Comparison of ENCODE assay signal across 24 cellular contexts in genomic region chr5:180625791-180626660, GRCh38. TPM values are rescaled to one million over a fixed set of nuclear protein-coding genes. Genes with fewer than 3 reads are reported as not detected.
DNase-seq lines count a peak whose midpoint lies in the region; ATAC-seq, FAIRE-seq and TF ChIP-seq lines count a peak whose summit lies in the region.
"Had no signal": no experiment of that assay in that cellular context is flagged by ENCODE, and none has a peak within 500 bp of the region (broad histone marks: within the 10 kb centered on the region; RNA-seq: fewer than 3 reads in every experiment).

No MANE protein-coding gene starts in this region.

- H3K9ac ChIP-seq in BLaER1 (no peak overlapping the region), H1 (replicated peaks in 1 of 4; ENCODE audit: extremely low read depth in 1 of 4, low read depth in 3 of 4, low read length in 3 of 4) (no peak overlapping the region)

- no peak for TF ChIP-seq RAD21 in H1 (IDR thresholded peaks at IDR 0.05 in 1 of 2, conservative IDR thresholded peaks at IDR 0.05 in 1 of 2; ENCODE audit: low read depth in 2 of 2, low read length in 2 of 2)

- H3K27ac ChIP-seq in BLaER1 (0 out of 2 replicates have a peak overlapping the region, but pooled peaks have one; percentile 35), H1 (ENCODE audit: low read depth, low read length) (no peak overlapping the region)
- H3K27ac ChIP-seq: C4-2B had no signal

- WGBS in H1 (ENCODE audit: extremely low coverage in 1 of 2, insufficient coverage in 1 of 2, insufficient read length in 1 of 2, insufficient replicate concordance in 2 of 2, low coverage in 1 of 2, low lambda C conversion rate in 2 of 2, missing lambda C conversion rate in 1 of 2), 2 experiments: 88% methylated on average over 25 of the region's 25 CpGs; no CpG with 5 or more reads in 1 of the 2 experiments

- H4K91ac ChIP-seq in H1 (replicated peaks; ENCODE audit: insufficient read length, low read length): no peak overlapping the region

- no peak overlapping the region for H3K4me3 Mint-ChIP-seq in neural crest cell
- H3K4me3 Mint-ChIP-seq in stimulated activated effector memory CD8-positive, alpha-beta T cell treated with anti-CD3 and anti-CD28 coated beads, Interleukin-12 subunit alpha, Interleukin-12 subunit beta, amount 100 ng/mL, for 72 hours: no peak overlapping the region
- H3K4me3 Mint-ChIP-seq: CD4-positive, CD25-positive, alpha-beta regulatory T cell; CD8-positive, alpha-beta T cell had no signal

- H3K4me1 Mint-ChIP-seq in neural crest cell: no peaks in the 10 kb centered on the region
- peaks cover 17% of the 10 kb centered on the region for H3K4me1 Mint-ChIP-seq in stimulated activated effector memory CD8-positive, alpha-beta T cell treated with anti-CD3 and anti-CD28 coated beads, Interleukin-12 subunit alpha, Interleukin-12 subunit beta, amount 100 ng/mL, for 72 hours

- H3K4me3 ChIP-seq in BLaER1: no peak overlapping the region
- H3K4me3 ChIP-seq in H1 (ENCODE audit: extremely low read depth in 1 of 4, insufficient read depth in 2 of 4, low read depth in 3 of 4, low read length in 4 of 4): no peak overlapping the region
- H3K4me3 ChIP-seq: A549 had no signal

- H3K23me2 ChIP-seq in H1 (ENCODE audit: low read depth, low read length): no peaks in the 10 kb centered on the region

- H3K23ac ChIP-seq in H1 (ENCODE audit: insufficient read length): no peak overlapping the region

- POLR2A ChIA-PET in H1 (lab: Charles Lee; ENCODE audit: partially characterized antibody): interaction anchor here (1.6 kb wide), 1 partner anchor 12 kb away, joined by 4 read pairs; no protein-coding TSS in a partner anchor

- H2BK5ac ChIP-seq in H1 (ENCODE audit: low read depth, low read length): peak overlapping the region; percentile 35; the same call in 1 of the 2 replicates

- H4K20me1 ChIP-seq in BLaER1: no peaks in the 10 kb centered on the region
- peaks cover 0 to 2% of the 10 kb centered on the region in 2 experiments for H4K20me1 ChIP-seq in H1 (replicated peaks in 1 of 2; ENCODE audit: control insufficient read depth in 1 of 2, insufficient read depth in 2 of 2, low read length in 2 of 2)

- H3K9me3 ChIP-seq in BLaER1: no peaks in the 10 kb centered on the region
- H3K9me3 ChIP-seq in H1 (ENCODE audit: insufficient read depth in 2 of 2, low read depth in 1 of 2, low read length in 1 of 2): no peaks in the 10 kb centered on the region
- H3K9me3 ChIP-seq: A549, BE2C, Caco-2 had no signal

- H3K36me3 Mint-ChIP-seq in neural crest cell (ENCODE audit: low read depth): no peaks in the 10 kb centered on the region
- no peaks in the 10 kb centered on the region for H3K36me3 Mint-ChIP-seq in stimulated activated effector memory CD8-positive, alpha-beta T cell treated with anti-CD3 and anti-CD28 coated beads, Interleukin-12 subunit alpha, Interleukin-12 subunit beta, amount 100 ng/mL, for 72 hours
- H3K36me3 Mint-ChIP-seq: CD4-positive, CD25-positive, alpha-beta regulatory T cell; CD8-positive, alpha-beta T cell had no signal

- no peak overlapping the region for H4K5ac ChIP-seq in H1 (ENCODE audit: insufficient read length, low read depth, low read length)

- H3K4ac ChIP-seq in H1 (replicated peaks; ENCODE audit: insufficient read length, low read depth, low read length): no peak overlapping the region

- no peak overlapping the region for H3K18ac ChIP-seq in H1 (ENCODE audit: extremely low read depth, low read length)

- H3K27ac Mint-ChIP-seq in neural crest cell (ENCODE audit: unreplicated experiment): peak overlapping the region; percentile 62
- H3K27ac Mint-ChIP-seq in stimulated activated effector memory CD8-positive, alpha-beta T cell treated with anti-CD3 and anti-CD28 coated beads, Interleukin-12 subunit alpha, Interleukin-12 subunit beta, amount 100 ng/mL, for 72 hours: peak overlapping the region; percentile 67
- H3K27ac Mint-ChIP-seq: CD8-positive, alpha-beta T cell had no signal

- no peak overlapping the region for H3K56ac ChIP-seq in H1 (replicated peaks; ENCODE audit: insufficient read length, low read depth, low read length)

- no peak overlapping the region for H3K14ac ChIP-seq in H1 (ENCODE audit: insufficient read length)

- no peak overlapping the region for H2AK5ac ChIP-seq in H1 (ENCODE audit: low read depth, low read length)

- no peak overlapping the region for H2BK20ac ChIP-seq in H1 (ENCODE audit: low read length)

- H2BK120ac ChIP-seq in H1 (replicated peaks; ENCODE audit: low read depth, low read length): no peak overlapping the region

- H3K4me1 ChIP-seq in BLaER1 (peaks cover 54% of the 10 kb centered on the region), H1 (replicated peaks in 1 of 4; ENCODE audit: control insufficient read depth in 3 of 4, insufficient read depth in 4 of 4, low read length in 3 of 4) (no peaks in the 10 kb centered on the region; a peak in 2 of 7 replicates)
- H3K4me1 ChIP-seq: A549, BE2C, Caco-2 had no signal

- H3K79me2 ChIP-seq in H1 (ENCODE audit: control insufficient read depth in 1 of 2, insufficient read depth in 2 of 2, low read length in 2 of 2): no peaks in the 10 kb centered on the region

- TF ChIP-seq POLR2A in H1 (IDR thresholded peaks at IDR 0.05; ENCODE audit: control extremely low read depth in 1 of 2, low read depth in 2 of 2, low read length in 2 of 2): no peak

- H3K79me1 ChIP-seq in H1 (ENCODE audit: low read depth, low read length): no peaks in the 10 kb centered on the region

- H3K9me3 Mint-ChIP-seq in neural crest cell: no peaks in the 10 kb centered on the region
- no peaks in the 10 kb centered on the region for H3K9me3 Mint-ChIP-seq in stimulated activated effector memory CD8-positive, alpha-beta T cell treated with anti-CD3 and anti-CD28 coated beads, Interleukin-12 subunit alpha, Interleukin-12 subunit beta, amount 100 ng/mL, for 72 hours
- H3K9me3 Mint-ChIP-seq: CD4-positive, CD25-positive, alpha-beta regulatory T cell; CD8-positive, alpha-beta T cell had no signal

- no peaks in the 10 kb centered on the region for H3K27me3 Mint-ChIP-seq in neural crest cell (ENCODE audit: low read depth)
- H3K27me3 Mint-ChIP-seq: CD4-positive, CD25-positive, alpha-beta regulatory T cell had no signal

- TF ChIP-seq CTCF in H1 (IDR thresholded peaks at IDR 0.05; ENCODE audit: control extremely low read depth in 1 of 3, insufficient read depth in 1 of 3, low read depth in 1 of 3, low read length in 3 of 3) (no peak), neural crest cell (conservative IDR thresholded peaks at IDR 0.05) (no peak)

- no peak overlapping the region for H2BK15ac ChIP-seq in H1 (ENCODE audit: low read length)

- H3K27me3 ChIP-seq in BLaER1: no peaks in the 10 kb centered on the region
- no peaks in the 10 kb centered on the region; a peak in 1 of 7 replicates for H3K27me3 ChIP-seq in H1 (replicated peaks in 1 of 4; ENCODE audit: control insufficient read depth in 3 of 4, extremely low read depth in 1 of 4, insufficient read depth in 3 of 4, low read length in 3 of 4)
- H3K27me3 ChIP-seq: BE2C had no signal

- no peak for FAIRE-seq in H1 (lab: Jason Lieb, UNC)
- FAIRE-seq: A549, G401.6, GM12892 had no signal

- CTCF ChIA-PET in H1 (lab: Charles Lee; ENCODE audit: partially characterized antibody): interaction anchor here (0.9 to 2.4 kb wide), 5 partner anchors 8 to 21 kb away, joined by 3 to 16 read pairs (median 5); no protein-coding TSS in a partner anchor

- H2AFZ ChIP-seq in H1 (ENCODE audit: low read length): no peak overlapping the region

- peak overlapping the region; percentile 57; the same call in 1 of the 2 replicates for H4K8ac ChIP-seq in H1 (ENCODE audit: extremely low read depth, insufficient read depth, low read length)

- ATAC-seq in stimulated activated effector memory CD8-positive, alpha-beta T cell treated with anti-CD3 and anti-CD28 coated beads, Interleukin-12 subunit alpha, Interleukin-12 subunit beta, amount 100 ng/mL, for 72 hours: no peak
- no peak for ATAC-seq in HG03135 (IDR thresholded peaks at IDR 0.05; ENCODE audit: unreplicated experiment)
- ATAC-seq: A549; CD8-positive, alpha-beta T cell had no signal

- H3K4me2 ChIP-seq in BLaER1 (peak overlapping the region; percentile 59), H1 (ENCODE audit: insufficient read depth in 1 of 2, low read depth in 2 of 2, low read length in 2 of 2) (no peak overlapping the region)
- H3K4me2 ChIP-seq: A549 had no signal

- no peak overlapping the region for H2BK12ac ChIP-seq in H1 (ENCODE audit: low read depth, low read length)

- no peaks in the 10 kb centered on the region for H3K36me3 ChIP-seq in BLaER1
- H3K36me3 ChIP-seq in H1 (ENCODE audit: control insufficient read depth in 2 of 4, insufficient read depth in 4 of 4, low read length in 3 of 4): no peaks in the 10 kb centered on the region
- H3K36me3 ChIP-seq: BE2C had no signal

- DNase-seq in H1 (ENCODE audit: low read depth in 1 of 2, low spot score in 2 of 2): no peak
- DNase-seq in neural crest cell (ENCODE audit: low read depth, low spot score): no peak
- DNase-seq in stimulated activated effector memory CD8-positive, alpha-beta T cell treated with anti-CD3 and anti-CD28 coated beads, Interleukin-12 subunit alpha, Interleukin-12 subunit beta, amount 100 ng/mL, for 72 hours (ENCODE audit: low spot score in 2 of 2): no peak
- no peak for DNase-seq in central memory CD4-positive, alpha-beta T cell
- no peak for DNase-seq in SIG-M5 treated with dmso at 0.1 percent for 504 hours (lab: John Stamatoyannopoulos, UW; ENCODE audit: unreplicated experiment)
- DNase-seq: 8988T; ACHN; AML-193; BE2C; Caco-2; CD4-positive, CD25-positive, alpha-beta regulatory T cell; CD8-positive, alpha-beta T cell; DMS 273 treated with DMSO at 0.1 percent for 48 hours; DMS53; DND-41; GOT3; H7; HCEC 1CT had no signal

- TF ChIP-seq EP300 in H1 (IDR thresholded peaks at IDR 0.05; ENCODE audit: borderline replicate concordance in 1 of 2, low read depth in 2 of 2, low read length in 2 of 2): no peak

RNA-seq across cellular contexts. Expression of gene FLT4, which starts 23.4 kb away (rescaled TPM):
- 7.7 TPM in 2 replicates for total RNA-seq in H1 (2021; fragmentation: NEBNext Ultra II Directional; extraction: Animal tissue kit (Norgen Biotek cat#: 25700))
- 6.5 and 8.5 TPM in 2 replicates for polyA plus RNA-seq in H1 (2011; rRNA removed)
- polyA plus RNA-seq in H1 (2011; cell fraction: cytosol; rRNA removed): 8.5 TPM
- polyA plus RNA-seq in H1 (2011; cell fraction: nucleus; rRNA removed): 32.2 TPM
- 6.1 to 9.2 TPM (median 6.8 TPM) in 4 replicates for polyA plus RNA-seq in H1 (2012, experiment 1 of 2)
- 6.1 TPM for polyA plus RNA-seq in H1 (2012, experiment 2 of 2)
- polyA plus RNA-seq in H1 (2013, experiment 1 of 2): 7.0 TPM
- 7.1 TPM for polyA plus RNA-seq in H1 (2013, experiment 2 of 2)
- 7.1 and 11.7 TPM in 2 replicates for polyA minus RNA-seq in H1 (2011; rRNA and poly(A)+ RNA removed)
- 8.1 TPM for polyA minus RNA-seq in H1 (2011; cell fraction: cytosol; rRNA and poly(A)+ RNA removed)
- polyA minus RNA-seq in H1 (2011; cell fraction: nucleus; rRNA and poly(A)+ RNA removed): 14.3 TPM
- total RNA-seq in neural crest cell: 13.1 and 15.7 TPM in 2 replicates
- total RNA-seq: Caco-2 had no signal

RNA-seq across cellular contexts. Expression of gene SCGB3A1, which starts 34.7 kb away (rescaled TPM):
- not detected in 2 replicates for total RNA-seq in H1 (2021; fragmentation: NEBNext Ultra II Directional; extraction: Animal tissue kit (Norgen Biotek cat#: 25700))
- polyA plus RNA-seq in H1 (2011; rRNA removed): 0.20 TPM in 1 of 2 replicates, not detected in the other
- polyA plus RNA-seq in H1 (2011; cell fraction: cytosol; rRNA removed): not detected
- 0.31 TPM for polyA plus RNA-seq in H1 (2011; cell fraction: nucleus; rRNA removed)
- not detected in 4 replicates for polyA plus RNA-seq in H1 (2012, experiment 1 of 2)
- polyA plus RNA-seq in H1 (2012, experiment 2 of 2): not detected
- 0.18 TPM for polyA plus RNA-seq in H1 (2013, experiment 1 of 2)
- polyA plus RNA-seq in H1 (2013, experiment 2 of 2): 0.24 TPM
- not detected in 2 replicates for polyA minus RNA-seq in H1 (2011; rRNA and poly(A)+ RNA removed)
- not detected for polyA minus RNA-seq in H1 (2011; cell fraction: cytosol; rRNA and poly(A)+ RNA removed)
- polyA minus RNA-seq in H1 (2011; cell fraction: nucleus; rRNA and poly(A)+ RNA removed): not detected
- total RNA-seq in neural crest cell: not detected in 2 replicates
- total RNA-seq: Caco-2; CD4-positive, CD25-positive, alpha-beta regulatory T cell; CD8-positive, alpha-beta T cell; H7 had no signal
- polyA plus RNA-seq: A549 had no signal
